In genomic region chr2:50786345-50786744, GRCh38 we compare ENCODE assay signal across 22 cellular contexts.
DNase-seq lines count a peak whose midpoint lies in the region; TF ChIP-seq lines count a peak whose summit lies in the region.
"Had no signal": no experiment of that assay in that cellular context is flagged by ENCODE, and none has a peak within 500 bp of the region (broad histone marks: within the 10 kb centered on the region; RNA-seq: fewer than 3 reads in every experiment).

No MANE protein-coding gene starts in this region.

- H3K9me3 Mint-ChIP-seq in endothelial cell (ENCODE audit: unreplicated experiment), result no peaks in the 10 kb centered on the region
- H3K9me3 Mint-ChIP-seq: activated CD4-positive, alpha-beta T cell treated with anti-CD3 and anti-CD28 coated beads, Interleukin-2, amount 10 ng/mL, durations not matched to agents 7 days and 5 days had no signal

- H3K27me3 Mint-ChIP-seq in endothelial cell (ENCODE audit: unreplicated experiment), result peaks cover 2% of the 10 kb centered on the region
- H3K27me3 Mint-ChIP-seq: activated CD4-positive, alpha-beta T cell treated with anti-CD3 and anti-CD28 coated beads, Interleukin-2, amount 10 ng/mL, durations not matched to agents 7 days and 5 days had no signal

- H3K27ac Mint-ChIP-seq in endothelial cell (ENCODE audit: unreplicated experiment), result no peak overlapping the region
- H3K27ac Mint-ChIP-seq: activated CD4-positive, alpha-beta T cell treated with anti-CD3 and anti-CD28 coated beads, Interleukin-2, amount 10 ng/mL, durations not matched to agents 7 days and 5 days; CD14-positive monocyte had no signal

- peaks cover 2% of the 10 kb centered on the region for H3K4me1 Mint-ChIP-seq in endothelial cell (ENCODE audit: unreplicated experiment)
- H3K4me1 Mint-ChIP-seq: activated CD4-positive, alpha-beta T cell treated with anti-CD3 and anti-CD28 coated beads, Interleukin-2, amount 10 ng/mL, durations not matched to agents 7 days and 5 days; CD14-positive monocyte had no signal

- no peak overlapping the region for H3K4me3 Mint-ChIP-seq in endothelial cell (ENCODE audit: unreplicated experiment)
- H3K4me3 Mint-ChIP-seq: activated CD4-positive, alpha-beta T cell treated with anti-CD3 and anti-CD28 coated beads, Interleukin-2, amount 10 ng/mL, durations not matched to agents 7 days and 5 days; CD14-positive monocyte had no signal

- H3K4me3 ChIP-seq in retinal pigment epithelial cell (ENCODE audit: low read length), result no peak overlapping the region
- H3K4me3 ChIP-seq: A549, adrenal gland, left ventricle myocardium inferior, mucosa of descending colon had no signal

- TF ChIP-seq CTCF in endothelial cell (IDR thresholded peaks at IDR 0.05; ENCODE audit: unreplicated experiment) (peak; percentile 50), retinal pigment epithelial cell (conservative IDR thresholded peaks at IDR 0.05; ENCODE audit: low read depth, low read length) (peak; percentile 14)

- DNase-seq in NCI-H748 (lab: John Stamatoyannopoulos, UW; ENCODE audit: unreplicated experiment) (peak; percentile 7), NCI-H748 treated with DMSO at 0.1 percent for 48 hours (lab: John Stamatoyannopoulos, UW) (no peak), NCI-H69 (lab: John Stamatoyannopoulos, UW) (peak; percentile 84), endothelial cell (ENCODE audit: low spot score) (no peak), retinal pigment epithelial cell (ENCODE audit: low read depth) (no peak), AG08396 (ENCODE audit: low spot score) (no peak), T-helper 1 cell (no peak)
- no peak for DNase-seq in stimulated activated CD4-positive, alpha-beta T cell treated with anti-CD3 and anti-CD28 coated beads, Interleukin-1b, Interleukin-23, amount 100 ng/mL, for 48 hours
- DNase-seq: activated CD4-positive, alpha-beta T cell treated with anti-CD3 and anti-CD28 coated beads, Interleukin-2, amount 10 ng/mL, durations not matched to agents 7 days and 5 days; activated CD8-positive, alpha-beta memory T cell treated with anti-CD3 and anti-CD28 coated beads, Interleukin-2, amount 50 U/mL, for 4 hours; activated gamma-delta T cell; adrenal gland; dermis blood vessel endothelial cell; DND-41; Karpas-422; left ventricle myocardium inferior; mucosa of descending colon; NCI-H1105 treated with DMSO at 0.1 percent for 48 hours; NK-92 treated with Interleukin-12 subunit alpha and Interleukin-12 subunit beta, amount 100 ng/mL, for 24 hours; stimulated activated CD4-positive, alpha-beta T cell treated with anti-CD3 and anti-CD28 coated beads, Interleukin-4, amount 100 ng/mL, for 4 hours had no signal

- no peaks in the 10 kb centered on the region for H3K36me3 Mint-ChIP-seq in endothelial cell (ENCODE audit: low read depth, unreplicated experiment)
- H3K36me3 Mint-ChIP-seq: CD14-positive monocyte had no signal

Comparison
In these comparisons a context has a peak if more than half of its experiments do, and no peak if none do; other contexts are left out.
1. DNase-seq: peak in NCI-H748 (single experiment) and NCI-H69 (single experiment); none in NCI-H748 treated with DMSO at 0.1 percent for 48 hours (single experiment), endothelial cell (single experiment), retinal pigment epithelial cell (single experiment), AG08396 (single experiment), T-helper 1 cell (0 of 5) and stimulated activated CD4-positive, alpha-beta T cell treated with anti-CD3 and anti-CD28 coated beads, Interleukin-1b, Interleukin-23, amount 100 ng/mL, for 48 hours (single experiment).